2 cellular contexts compared by ENCODE assay signal in the genomic region with DNA sequence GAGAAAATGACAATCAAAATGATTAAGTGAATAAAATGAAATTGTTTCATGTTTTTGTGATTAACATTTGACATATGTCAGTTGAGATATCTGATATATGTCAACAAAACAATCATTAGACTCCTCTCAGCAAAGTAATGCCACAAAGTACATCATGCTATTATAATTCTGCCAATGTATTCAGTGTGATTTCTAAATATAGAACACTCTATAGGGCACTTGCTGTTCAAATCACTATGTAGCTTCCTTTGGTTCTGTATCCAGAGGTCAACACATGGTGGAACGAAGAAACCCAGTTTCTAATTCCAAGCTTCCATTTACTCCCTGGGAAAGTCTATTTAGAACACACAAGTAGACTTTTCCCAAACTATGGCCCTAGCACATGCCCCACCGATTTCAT.
TF ChIP-seq lines count a peak whose summit lies in the region.

No MANE protein-coding gene starts in this region.

TF ChIP-seq in IMR-90, 13 proteins besides CTCF, POLR2A, EP300 and RAD21 (continued from another document):
- TF ChIP-seq, protein P1, sequence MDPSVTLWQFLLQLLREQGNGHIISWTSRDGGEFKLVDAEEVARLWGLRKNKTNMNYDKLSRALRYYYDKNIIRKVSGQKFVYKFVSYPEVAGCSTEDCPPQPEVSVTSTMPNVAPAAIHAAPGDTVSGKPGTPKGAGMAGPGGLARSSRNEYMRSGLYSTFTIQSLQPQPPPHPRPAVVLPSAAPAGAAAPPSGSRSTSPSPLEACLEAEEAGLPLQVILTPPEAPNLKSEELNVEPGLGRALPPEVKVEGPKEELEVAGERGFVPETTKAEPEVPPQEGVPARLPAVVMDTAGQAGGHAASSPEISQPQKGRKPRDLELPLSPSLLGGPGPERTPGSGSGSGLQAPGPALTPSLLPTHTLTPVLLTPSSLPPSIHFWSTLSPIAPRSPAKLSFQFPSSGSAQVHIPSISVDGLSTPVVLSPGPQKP (IDR thresholded peaks at IDR 0.05; ENCODE audit: borderline replicate concordance, low read depth, low read length), result no peak
- no peak for TF ChIP-seq NFE2L2 (IDR thresholded peaks at IDR 0.05; ENCODE audit: low read depth, low read length)
- no peak for TF ChIP-seq FOS (IDR thresholded peaks at IDR 0.05; ENCODE audit: low read depth, low read length)
- no peak for TF ChIP-seq CHD1 (IDR thresholded peaks at IDR 0.05; ENCODE audit: low read depth, low read length)
- TF ChIP-seq MAZ (IDR thresholded peaks at IDR 0.05; ENCODE audit: borderline replicate concordance, low read depth, low read length), result no peak
- no peak for TF ChIP-seq RFX5 (IDR thresholded peaks at IDR 0.05; ENCODE audit: low read depth, low read length)
- TF ChIP-seq SMC3 (IDR thresholded peaks at IDR 0.05; ENCODE audit: low read depth, low read length), result no peak
- TF ChIP-seq, protein P2, sequence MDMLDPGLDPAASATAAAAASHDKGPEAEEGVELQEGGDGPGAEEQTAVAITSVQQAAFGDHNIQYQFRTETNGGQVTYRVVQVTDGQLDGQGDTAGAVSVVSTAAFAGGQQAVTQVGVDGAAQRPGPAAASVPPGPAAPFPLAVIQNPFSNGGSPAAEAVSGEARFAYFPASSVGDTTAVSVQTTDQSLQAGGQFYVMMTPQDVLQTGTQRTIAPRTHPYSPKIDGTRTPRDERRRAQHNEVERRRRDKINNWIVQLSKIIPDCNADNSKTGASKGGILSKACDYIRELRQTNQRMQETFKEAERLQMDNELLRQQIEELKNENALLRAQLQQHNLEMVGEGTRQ (IDR thresholded peaks at IDR 0.05; ENCODE audit: low read depth, low read length), result no peak
- no peak for TF ChIP-seq BHLHE40 (IDR thresholded peaks at IDR 0.05; ENCODE audit: low read depth, low read length)

TF ChIP-seq in neural cell, 6 proteins besides CTCF, POLR2A, EP300 and RAD21 (continued from another document):
- TF ChIP-seq, protein P3, sequence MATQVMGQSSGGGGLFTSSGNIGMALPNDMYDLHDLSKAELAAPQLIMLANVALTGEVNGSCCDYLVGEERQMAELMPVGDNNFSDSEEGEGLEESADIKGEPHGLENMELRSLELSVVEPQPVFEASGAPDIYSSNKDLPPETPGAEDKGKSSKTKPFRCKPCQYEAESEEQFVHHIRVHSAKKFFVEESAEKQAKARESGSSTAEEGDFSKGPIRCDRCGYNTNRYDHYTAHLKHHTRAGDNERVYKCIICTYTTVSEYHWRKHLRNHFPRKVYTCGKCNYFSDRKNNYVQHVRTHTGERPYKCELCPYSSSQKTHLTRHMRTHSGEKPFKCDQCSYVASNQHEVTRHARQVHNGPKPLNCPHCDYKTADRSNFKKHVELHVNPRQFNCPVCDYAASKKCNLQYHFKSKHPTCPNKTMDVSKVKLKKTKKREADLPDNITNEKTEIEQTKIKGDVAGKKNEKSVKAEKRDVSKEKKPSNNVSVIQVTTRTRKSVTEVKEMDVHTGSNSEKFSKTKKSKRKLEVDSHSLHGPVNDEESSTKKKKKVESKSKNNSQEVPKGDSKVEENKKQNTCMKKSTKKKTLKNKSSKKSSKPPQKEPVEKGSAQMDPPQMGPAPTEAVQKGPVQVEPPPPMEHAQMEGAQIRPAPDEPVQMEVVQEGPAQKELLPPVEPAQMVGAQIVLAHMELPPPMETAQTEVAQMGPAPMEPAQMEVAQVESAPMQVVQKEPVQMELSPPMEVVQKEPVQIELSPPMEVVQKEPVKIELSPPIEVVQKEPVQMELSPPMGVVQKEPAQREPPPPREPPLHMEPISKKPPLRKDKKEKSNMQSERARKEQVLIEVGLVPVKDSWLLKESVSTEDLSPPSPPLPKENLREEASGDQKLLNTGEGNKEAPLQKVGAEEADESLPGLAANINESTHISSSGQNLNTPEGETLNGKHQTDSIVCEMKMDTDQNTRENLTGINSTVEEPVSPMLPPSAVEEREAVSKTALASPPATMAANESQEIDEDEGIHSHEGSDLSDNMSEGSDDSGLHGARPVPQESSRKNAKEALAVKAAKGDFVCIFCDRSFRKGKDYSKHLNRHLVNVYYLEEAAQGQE (IDR thresholded peaks at IDR 0.05; ENCODE audit: borderline replicate concordance), result no peak
- TF ChIP-seq POLR2AphosphoS5 (IDR thresholded peaks at IDR 0.05) (peak; percentile 24), MXI1 (conservative IDR thresholded peaks at IDR 0.05; ENCODE audit: poor library complexity, severe bottlenecking) (no peak), SMC3 (conservative IDR thresholded peaks at IDR 0.05; ENCODE audit: poor library complexity) (no peak), EZH2 (IDR thresholded peaks at IDR 0.05; ENCODE audit: borderline replicate concordance, insufficient read depth, low read length, poor library complexity, severe bottlenecking) (no peak)
